In genomic region chr11:71481101-71481960, GRCh38 we compare ENCODE assay signal across 1 cellular context.
TF ChIP-seq lines count a peak whose summit lies in the region.

No MANE protein-coding gene starts in this region.

TF ChIP-seq in IMR-90, 13 proteins besides CTCF, POLR2A, EP300 and RAD21:
- no peak for TF ChIP-seq MXI1 (IDR thresholded peaks at IDR 0.05; ENCODE audit: borderline replicate concordance, low read depth, low read length)
- TF ChIP-seq MAZ (IDR thresholded peaks at IDR 0.05; ENCODE audit: borderline replicate concordance, low read depth, low read length) = no peak
- no peak for TF ChIP-seq SMC3 (IDR thresholded peaks at IDR 0.05; ENCODE audit: low read depth, low read length)
- TF ChIP-seq ELK1 (IDR thresholded peaks at IDR 0.05; ENCODE audit: borderline replicate concordance, low read depth, low read length) = no peak
- no peak for TF ChIP-seq CEBPB (IDR thresholded peaks at IDR 0.05; ENCODE audit: low read depth, low read length)
- TF ChIP-seq, protein P1, sequence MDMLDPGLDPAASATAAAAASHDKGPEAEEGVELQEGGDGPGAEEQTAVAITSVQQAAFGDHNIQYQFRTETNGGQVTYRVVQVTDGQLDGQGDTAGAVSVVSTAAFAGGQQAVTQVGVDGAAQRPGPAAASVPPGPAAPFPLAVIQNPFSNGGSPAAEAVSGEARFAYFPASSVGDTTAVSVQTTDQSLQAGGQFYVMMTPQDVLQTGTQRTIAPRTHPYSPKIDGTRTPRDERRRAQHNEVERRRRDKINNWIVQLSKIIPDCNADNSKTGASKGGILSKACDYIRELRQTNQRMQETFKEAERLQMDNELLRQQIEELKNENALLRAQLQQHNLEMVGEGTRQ (IDR thresholded peaks at IDR 0.05; ENCODE audit: low read depth, low read length) = no peak
- TF ChIP-seq NFE2L2 (IDR thresholded peaks at IDR 0.05; ENCODE audit: low read depth, low read length) = no peak
- TF ChIP-seq FOS (IDR thresholded peaks at IDR 0.05; ENCODE audit: low read depth, low read length) = no peak
- no peak for TF ChIP-seq CHD1 (IDR thresholded peaks at IDR 0.05; ENCODE audit: low read depth, low read length)
- no peak for TF ChIP-seq BHLHE40 (IDR thresholded peaks at IDR 0.05; ENCODE audit: low read depth, low read length)
- no peak for TF ChIP-seq RFX5 (IDR thresholded peaks at IDR 0.05; ENCODE audit: low read depth, low read length)
- no peak for TF ChIP-seq MAFK (IDR thresholded peaks at IDR 0.05; ENCODE audit: low read depth, low read length)
- no peak for TF ChIP-seq RCOR1 (IDR thresholded peaks at IDR 0.05; ENCODE audit: insufficient replicate concordance, low read length)
